Comparison of ENCODE assay signal across 1 cellular context in the genomic region with DNA sequence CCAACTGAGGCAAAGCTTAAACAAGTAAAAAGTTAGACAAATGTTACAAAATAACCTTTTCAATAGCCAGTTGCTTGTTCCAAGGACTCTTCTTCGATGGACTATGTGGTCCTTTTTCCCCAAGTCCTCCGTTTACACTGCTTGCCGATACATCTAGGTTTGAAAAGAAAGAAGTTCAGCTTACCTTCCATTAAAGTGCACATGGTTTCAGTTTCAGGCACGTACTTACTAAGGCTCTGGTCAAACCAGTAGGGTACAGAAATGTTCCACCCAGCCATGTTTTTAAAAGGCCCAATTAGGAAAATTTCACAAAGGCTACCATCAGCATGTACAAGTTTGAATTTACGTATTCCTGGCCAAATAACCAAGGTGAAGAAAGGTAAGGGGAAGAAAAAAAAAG.
A peak's percentile ranks its signal among the peaks of the same experiment; 100 is the strongest.
TF ChIP-seq lines count a peak whose summit lies in the region.

No MANE protein-coding gene starts in this region.

TF ChIP-seq in H1, 55 proteins besides CTCF, POLR2A, EP300 and RAD21:
- TF ChIP-seq POLR2AphosphoS5 (IDR thresholded peaks at IDR 0.05; ENCODE audit: low read depth, low read length), result peak; percentile 47
- TF ChIP-seq RBBP5 (IDR thresholded peaks at IDR 0.05; ENCODE audit: borderline replicate concordance, low read depth, low read length), result no peak
